5 cellular contexts compared by ENCODE assay signal in the genomic region with DNA sequence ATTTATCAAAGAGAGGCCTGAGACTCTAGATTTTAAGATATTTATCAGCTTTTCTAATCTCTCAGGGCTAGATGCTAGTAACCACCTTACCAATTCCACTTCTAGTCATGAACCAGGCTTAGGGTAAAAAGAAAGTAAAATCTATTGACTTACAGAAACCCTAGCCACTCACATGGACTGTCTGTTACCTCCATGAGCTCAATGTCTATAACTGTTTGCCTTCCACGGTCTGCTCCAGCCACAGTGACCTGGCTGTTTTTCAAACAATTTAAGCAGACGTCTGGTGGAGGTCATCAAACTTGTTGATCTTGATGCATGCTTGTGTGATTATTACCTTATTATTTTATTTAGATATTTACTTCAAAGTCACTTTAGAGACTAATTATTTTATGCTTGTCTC. TPM values are rescaled to one million over a fixed set of nuclear protein-coding genes. Genes with fewer than 3 reads are reported as not detected.
"Had no signal": no experiment of that assay in that cellular context is flagged by ENCODE, and none has a peak within 500 bp of the region (broad histone marks: within the 10 kb centered on the region; RNA-seq: fewer than 3 reads in every experiment).

No MANE protein-coding gene starts in this region.

RNA-seq across cellular contexts. Expression of a gene that starts 50.4 kb away (rescaled TPM):
- total RNA-seq: HepG2, HT-29, HT1080, IMR-90, K562 had no signal
